Comparison of ENCODE assay signal across 11 cellular contexts in the genomic region with DNA sequence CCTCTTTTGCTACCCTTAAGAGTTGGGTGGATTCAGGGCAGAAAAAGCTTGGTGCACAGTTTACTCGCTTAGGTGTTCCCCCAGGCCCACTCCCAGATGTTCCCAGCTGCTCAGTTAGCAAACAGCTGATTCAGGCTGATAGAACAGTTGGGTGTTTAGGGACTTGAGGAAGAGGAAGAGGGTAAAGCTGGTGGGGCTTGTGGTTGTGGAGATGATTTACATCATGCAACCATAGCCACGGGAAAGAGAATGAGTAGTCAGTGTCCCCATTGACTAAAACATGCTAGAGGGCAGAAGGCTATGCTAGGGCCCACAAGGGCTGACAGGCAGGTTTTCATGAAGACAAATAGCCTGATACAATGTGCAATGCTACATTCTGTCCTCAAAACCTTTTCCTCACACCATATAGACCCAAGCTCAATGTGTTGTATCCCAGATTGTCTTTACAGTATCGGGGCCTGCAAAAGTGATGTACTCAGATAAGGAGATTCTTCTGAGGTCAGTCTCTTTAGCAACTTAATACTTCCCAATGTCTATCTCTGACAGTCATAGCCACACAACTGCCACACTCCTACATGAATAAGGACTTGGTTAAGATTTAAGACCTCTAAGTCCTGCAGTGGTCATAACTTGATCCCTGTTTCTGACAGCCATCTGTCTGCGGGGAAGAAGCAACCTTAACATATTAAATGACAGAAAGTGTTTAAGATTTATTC. TPM values are rescaled to one million over a fixed set of nuclear protein-coding genes. Genes with fewer than 3 reads are reported as not detected.
DNase-seq lines count a peak whose midpoint lies in the region; ATAC-seq and TF ChIP-seq lines count a peak whose summit lies in the region.
"Had no signal": no experiment of that assay in that cellular context is flagged by ENCODE, and none has a peak within 500 bp of the region (broad histone marks: within the 10 kb centered on the region; RNA-seq: fewer than 3 reads in every experiment).

No MANE protein-coding gene starts in this region.

- no peaks in the 10 kb centered on the region for H4K20me1 ChIP-seq in smooth muscle cell (ENCODE audit: low read depth)

- no peaks in the 10 kb centered on the region for H3K9me3 ChIP-seq in smooth muscle cell (replicated peaks; ENCODE audit: low read depth)

- H3K4me1 Mint-ChIP-seq in activated CD4-positive, alpha-beta T cell treated with anti-CD3 and anti-CD28 coated beads, Interleukin-2, amount 10 ng/mL, durations not matched to agents 24 days and 14 days, result no peaks in the 10 kb centered on the region

- peaks cover 6% of the 10 kb centered on the region for H3K9me3 Mint-ChIP-seq in activated CD4-positive, alpha-beta T cell treated with anti-CD3 and anti-CD28 coated beads, Interleukin-2, amount 10 ng/mL, durations not matched to agents 24 days and 14 days

- H3K4me3 ChIP-seq in smooth muscle cell, result no peak overlapping the region

- peaks cover 12% of the 10 kb centered on the region for H3K79me2 ChIP-seq in smooth muscle cell (ENCODE audit: low read depth)

- peak; percentile 93 for DNase-seq in MV-4-11 (lab: John Stamatoyannopoulos, UW)
- no peak for DNase-seq in smooth muscle cell (lab: John Stamatoyannopoulos, UW; ENCODE audit: unreplicated experiment)
- DNase-seq in activated CD4-positive, alpha-beta T cell treated with anti-CD3 and anti-CD28 coated beads, Interleukin-2, amount 10 ng/mL, durations not matched to agents 24 days and 14 days, result no peak
- DNase-seq in SW480 (ENCODE audit: low spot score), result no peak
- DNase-seq in effector CD8-positive, alpha-beta T cell (lab: John Stamatoyannopoulos, UW), result no peak
- DNase-seq: activated CD8-positive, alpha-beta memory T cell treated with anti-CD3 and anti-CD28 coated beads, Interleukin-2, amount 10 ng/mL, durations not matched to agents 7 days and 5 days; effector memory CD8-positive, alpha-beta T cell; NCI-H526 treated with DMSO at 0.1 percent for 48 hours had no signal

- peak overlapping the region; percentile 44 for H3K4me2 ChIP-seq in smooth muscle cell

- no peak overlapping the region for H3K27ac ChIP-seq in smooth muscle cell (ENCODE audit: low read depth)

- WGBS in smooth muscle cell (ENCODE audit: low lambda C conversion rate), result 51% methylated on average over 4 of the region's 4 CpGs

- intact Hi-C loops in activated CD4-positive, alpha-beta T cell treated with anti-CD3 and anti-CD28 coated beads, Interleukin-2, amount 10 ng/mL, durations not matched to agents 24 days and 14 days (cut with micrococcal nuclease), result no loop called here

- peaks cover 10% of the 10 kb centered on the region for H3K27me3 Mint-ChIP-seq in activated CD4-positive, alpha-beta T cell treated with anti-CD3 and anti-CD28 coated beads, Interleukin-2, amount 10 ng/mL, durations not matched to agents 24 days and 14 days

- no peaks in the 10 kb centered on the region for H3K36me3 ChIP-seq in smooth muscle cell (ENCODE audit: low read depth)

- H3K27ac Mint-ChIP-seq in activated CD4-positive, alpha-beta T cell treated with anti-CD3 and anti-CD28 coated beads, Interleukin-2, amount 10 ng/mL, durations not matched to agents 24 days and 14 days, result no peak overlapping the region
- H3K27ac Mint-ChIP-seq: activated CD8-positive, alpha-beta memory T cell treated with anti-CD3 and anti-CD28 coated beads, Interleukin-2, amount 10 ng/mL, durations not matched to agents 7 days and 5 days; effector memory CD8-positive, alpha-beta T cell; T-helper 1 cell treated with Interleukin-12 subunit alpha and Interleukin-12 subunit beta and Interleukin-4 antibody, amounts not matched to agents 30 μg/mL and 1 μg/mL, for 36 hours had no signal

- peaks cover 5% of the 10 kb centered on the region for H3F3A ChIP-seq in smooth muscle cell (ENCODE audit: low read depth)

- H3K9ac ChIP-seq in smooth muscle cell (ENCODE audit: low read depth), result no peak overlapping the region

- H3K27me3 ChIP-seq in smooth muscle cell (ENCODE audit: low read depth), result no peaks in the 10 kb centered on the region

- ATAC-seq in GM19397 (IDR thresholded peaks at IDR 0.05; ENCODE audit: unreplicated experiment) (peak; percentile 79), HG02884 (IDR thresholded peaks at IDR 0.05; ENCODE audit: unreplicated experiment) (peak; percentile 57)
- ATAC-seq: activated CD8-positive, alpha-beta memory T cell treated with anti-CD3 and anti-CD28 coated beads, Interleukin-2, amount 10 ng/mL, durations not matched to agents 7 days and 5 days; effector memory CD8-positive, alpha-beta T cell had no signal

- no peak overlapping the region for H2AFZ ChIP-seq in smooth muscle cell (ENCODE audit: low read depth)

- no peak overlapping the region for H3K4me3 Mint-ChIP-seq in activated CD4-positive, alpha-beta T cell treated with anti-CD3 and anti-CD28 coated beads, Interleukin-2, amount 10 ng/mL, durations not matched to agents 24 days and 14 days
- H3K4me3 Mint-ChIP-seq: activated CD8-positive, alpha-beta memory T cell treated with anti-CD3 and anti-CD28 coated beads, Interleukin-2, amount 10 ng/mL, durations not matched to agents 7 days and 5 days; effector memory CD8-positive, alpha-beta T cell; T-helper 1 cell treated with Interleukin-12 subunit alpha and Interleukin-12 subunit beta and Interleukin-4 antibody, amounts not matched to agents 30 μg/mL and 1 μg/mL, for 36 hours had no signal

- peaks cover 3% of the 10 kb centered on the region for H3K4me1 ChIP-seq in smooth muscle cell (ENCODE audit: low read depth)

- no peak for TF ChIP-seq CTCF in smooth muscle cell (IDR thresholded peaks at IDR 0.05; ENCODE audit: borderline replicate concordance, insufficient read depth, poor library complexity, severe bottlenecking)

- H3K36me3 Mint-ChIP-seq in activated CD4-positive, alpha-beta T cell treated with anti-CD3 and anti-CD28 coated beads, Interleukin-2, amount 10 ng/mL, durations not matched to agents 24 days and 14 days (ENCODE audit: low read depth), result no peaks in the 10 kb centered on the region

RNA-seq across cellular contexts. Expression of gene COLEC12, which starts 15.6 kb away (rescaled TPM):
- total RNA-seq in smooth muscle cell, result 10.8 and 13.8 TPM in 2 replicates
- polyA plus RNA-seq in smooth muscle cell, result 10.5 and 13.7 TPM in 2 replicates
- total RNA-seq in activated CD4-positive, alpha-beta T cell treated with anti-CD3 and anti-CD28 coated beads, Interleukin-2, amount 10 ng/mL, durations not matched to agents 24 days and 14 days, result not detected in 2 replicates
- total RNA-seq: activated CD8-positive, alpha-beta memory T cell treated with anti-CD3 and anti-CD28 coated beads, Interleukin-2, amount 10 ng/mL, durations not matched to agents 7 days and 5 days had no signal

Comparison
In these comparisons a context has a peak if more than half of its experiments do, and no peak if none do; other contexts are left out.
1. RNA of gene COLEC12, which starts 15.6 kb away (total RNA-seq): 10.8 to 13.8 TPM in smooth muscle cell; not detected in activated CD4-positive, alpha-beta T cell treated with anti-CD3 and anti-CD28 coated beads, Interleukin-2, amount 10 ng/mL, durations not matched to agents 24 days and 14 days; every median in the first group is over 10 times any median in the second.